Comparison of ENCODE assay signal across 15 cellular contexts in genomic region chrX:3286196-3286920, GRCh38.
A peak's percentile ranks its signal among the peaks of the same experiment; 100 is the strongest.
DNase-seq lines count a peak whose midpoint lies in the region; ATAC-seq, FAIRE-seq and TF ChIP-seq lines count a peak whose summit lies in the region.
"Had no signal": no experiment of that assay in that cellular context is flagged by ENCODE, and none has a peak within 500 bp of the region (broad histone marks: within the 10 kb centered on the region; RNA-seq: fewer than 3 reads in every experiment).

No MANE protein-coding gene starts in this region.

- H3K36me3 ChIP-seq in bronchial epithelial cell (ENCODE audit: control insufficient read depth, insufficient read depth, low read length): no peaks in the 10 kb centered on the region
- H3K36me3 ChIP-seq: heart right ventricle had no signal

- DNase-seq in AG20443 (ENCODE audit: low spot score) (peak; percentile 44), LoVo (ENCODE audit: low spot score) (peak; percentile 21), bronchial epithelial cell (ENCODE audit: low read depth) (peak; percentile 73), nephron progenitor cell (no peak), hypothalamus (lab: John Stamatoyannopoulos, UW) (no peak)
- DNase-seq in stimulated activated effector memory CD8-positive, alpha-beta T cell treated with anti-CD3 and anti-CD28 coated beads, Interleukin-12 subunit alpha, Interleukin-12 subunit beta, amount 100 ng/mL, for 72 hours (ENCODE audit: low spot score in 2 of 2): no peak
- DNase-seq: central memory CD4-positive, alpha-beta T cell; heart right ventricle; MM.1S; stimulated activated CD4-positive, alpha-beta T cell treated with anti-CD3 and anti-CD28 coated beads, Interleukin-12 subunit alpha, Interleukin-12 subunit beta, amount 100 ng/mL, for 4 hours; stimulated activated naive B cell treated with anti-CD40 and anti-IgM and Interleukin-4, amounts not matched to agents 10 μg/mL and 1 μg/mL and 100 μg/mL, for 72 hours; T-helper 2 cell had no signal

- no peak for ATAC-seq in HG02610 (IDR thresholded peaks at IDR 0.05; ENCODE audit: unreplicated experiment)
- no peak for ATAC-seq in HG03045 (IDR thresholded peaks at IDR 0.05; ENCODE audit: unreplicated experiment)
- no peak for ATAC-seq in stimulated activated effector memory CD8-positive, alpha-beta T cell treated with anti-CD3 and anti-CD28 coated beads, Interleukin-12 subunit alpha, Interleukin-12 subunit beta, amount 100 ng/mL, for 72 hours
- ATAC-seq: heart right ventricle; stimulated activated naive B cell treated with anti-CD40 and anti-IgM and Interleukin-4, amounts not matched to agents 10 μg/mL and 1 μg/mL and 100 μg/mL, for 72 hours had no signal

- peaks cover 33% of the 10 kb centered on the region for H3K9me3 Mint-ChIP-seq in nephron progenitor cell
- H3K9me3 Mint-ChIP-seq in stimulated activated effector memory CD8-positive, alpha-beta T cell treated with anti-CD3 and anti-CD28 coated beads, Interleukin-12 subunit alpha, Interleukin-12 subunit beta, amount 100 ng/mL, for 72 hours: no peaks in the 10 kb centered on the region
- H3K9me3 Mint-ChIP-seq: stimulated activated naive B cell treated with anti-CD40 and anti-IgM and Interleukin-4, amounts not matched to agents 10 μg/mL and 1 μg/mL and 100 μg/mL, for 72 hours had no signal

- TF ChIP-seq CTCF in bronchial epithelial cell (IDR thresholded peaks at IDR 0.05; ENCODE audit: insufficient read depth, low read length, severe bottlenecking) (no peak), nephron progenitor cell (IDR thresholded peaks at IDR 0.05) (no peak)

- H3K27me3 ChIP-seq in bronchial epithelial cell (ENCODE audit: control insufficient read depth, insufficient read depth, low read length): no peaks in the 10 kb centered on the region
- H3K27me3 ChIP-seq: heart right ventricle had no signal

- FAIRE-seq in bronchial epithelial cell (lab: Jason Lieb, UNC): peak; percentile 94

- peak overlapping the region; percentile 52 for H3K27ac Mint-ChIP-seq in nephron progenitor cell
- no peak overlapping the region for H3K27ac Mint-ChIP-seq in stimulated activated effector memory CD8-positive, alpha-beta T cell treated with anti-CD3 and anti-CD28 coated beads, Interleukin-12 subunit alpha, Interleukin-12 subunit beta, amount 100 ng/mL, for 72 hours
- H3K27ac Mint-ChIP-seq: CD14-positive monocyte; stimulated activated naive B cell treated with anti-CD40 and anti-IgM and Interleukin-4, amounts not matched to agents 10 μg/mL and 1 μg/mL and 100 μg/mL, for 72 hours had no signal

- peaks cover 17% of the 10 kb centered on the region for H3K4me1 Mint-ChIP-seq in nephron progenitor cell
- no peaks in the 10 kb centered on the region for H3K4me1 Mint-ChIP-seq in stimulated activated effector memory CD8-positive, alpha-beta T cell treated with anti-CD3 and anti-CD28 coated beads, Interleukin-12 subunit alpha, Interleukin-12 subunit beta, amount 100 ng/mL, for 72 hours
- H3K4me1 Mint-ChIP-seq: CD14-positive monocyte; stimulated activated naive B cell treated with anti-CD40 and anti-IgM and Interleukin-4, amounts not matched to agents 10 μg/mL and 1 μg/mL and 100 μg/mL, for 72 hours had no signal

- H3K27me3 Mint-ChIP-seq in nephron progenitor cell (ENCODE audit: low read depth, poor library complexity): peaks cover 7% of the 10 kb centered on the region
- H3K27me3 Mint-ChIP-seq: stimulated activated naive B cell treated with anti-CD40 and anti-IgM and Interleukin-4, amounts not matched to agents 10 μg/mL and 1 μg/mL and 100 μg/mL, for 72 hours had no signal

- no peak overlapping the region for H3K4me3 ChIP-seq in bronchial epithelial cell (ENCODE audit: low read depth, low read length)
- H3K4me3 ChIP-seq: heart right ventricle had no signal

- H3K36me3 Mint-ChIP-seq in nephron progenitor cell (ENCODE audit: low read depth): peaks cover 7% of the 10 kb centered on the region
- H3K36me3 Mint-ChIP-seq in stimulated activated effector memory CD8-positive, alpha-beta T cell treated with anti-CD3 and anti-CD28 coated beads, Interleukin-12 subunit alpha, Interleukin-12 subunit beta, amount 100 ng/mL, for 72 hours: no peaks in the 10 kb centered on the region
- H3K36me3 Mint-ChIP-seq: CD14-positive monocyte; stimulated activated naive B cell treated with anti-CD40 and anti-IgM and Interleukin-4, amounts not matched to agents 10 μg/mL and 1 μg/mL and 100 μg/mL, for 72 hours had no signal

- H3K4me3 Mint-ChIP-seq in nephron progenitor cell: no peak overlapping the region
- no peak overlapping the region for H3K4me3 Mint-ChIP-seq in stimulated activated effector memory CD8-positive, alpha-beta T cell treated with anti-CD3 and anti-CD28 coated beads, Interleukin-12 subunit alpha, Interleukin-12 subunit beta, amount 100 ng/mL, for 72 hours
- H3K4me3 Mint-ChIP-seq: CD14-positive monocyte; stimulated activated naive B cell treated with anti-CD40 and anti-IgM and Interleukin-4, amounts not matched to agents 10 μg/mL and 1 μg/mL and 100 μg/mL, for 72 hours had no signal

Comparison
In these comparisons a context has a peak if more than half of its experiments do, and no peak if none do; other contexts are left out.
1. DNase-seq: peak in AG20443 (single experiment), LoVo (single experiment) and bronchial epithelial cell (single experiment); none in nephron progenitor cell (single experiment), hypothalamus (0 of 51) and stimulated activated effector memory CD8-positive, alpha-beta T cell treated with anti-CD3 and anti-CD28 coated beads, Interleukin-12 subunit alpha, Interleukin-12 subunit beta, amount 100 ng/mL, for 72 hours (0 of 2).